9 cellular contexts compared by ENCODE assay signal in the genomic region with DNA sequence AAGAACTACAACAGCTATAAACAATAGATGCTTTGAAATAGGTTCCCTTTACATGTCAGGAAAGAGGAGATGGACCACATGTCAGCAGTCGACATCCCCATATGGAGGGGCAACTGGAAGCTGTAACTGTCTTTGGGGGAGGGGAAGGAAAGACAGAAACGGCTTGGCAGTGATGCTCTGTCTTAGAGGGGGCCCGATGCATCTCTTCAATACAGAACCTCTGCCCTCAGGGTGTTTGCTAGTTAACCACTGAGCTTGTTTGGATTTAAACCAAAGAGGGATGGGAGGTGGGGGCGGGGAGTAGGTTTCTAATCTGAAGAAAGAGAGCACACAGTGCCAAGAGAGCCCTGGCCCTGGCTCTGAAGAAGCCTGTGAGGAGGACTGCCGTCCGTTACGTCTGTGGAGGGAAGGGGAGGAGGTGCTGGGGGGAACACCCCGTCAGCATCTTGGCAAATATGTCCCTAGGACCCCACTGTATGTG. TPM values are rescaled to one million over a fixed set of nuclear protein-coding genes. Genes with fewer than 3 reads are reported as not detected.
DNase-seq lines count a peak whose midpoint lies in the region; ATAC-seq and TF ChIP-seq lines count a peak whose summit lies in the region.
"Had no signal": no experiment of that assay in that cellular context is flagged by ENCODE, and none has a peak within 500 bp of the region (broad histone marks: within the 10 kb centered on the region; RNA-seq: fewer than 3 reads in every experiment).

No MANE protein-coding gene starts in this region.

- WGBS in GM23248 (ENCODE audit: low coverage in 1 of 2, low lambda C conversion rate in 2 of 2, missing lambda C conversion rate in 2 of 2), 2 experiments, result 8 to 21% methylated on average over 6 to 8 of the region's 8 CpGs

- peak overlapping the region; percentile 56 for H3K4me3 ChIP-seq in GM23248
- H3K4me3 ChIP-seq in ascending aorta, result peak overlapping the region; percentile 30 to 58
- peak overlapping the region; percentile 62 for H3K4me3 ChIP-seq in mucosa of stomach (ENCODE audit: low read length)

- peak overlapping the region; percentile 40 for H3K9ac ChIP-seq in GM23248
- peak overlapping the region; percentile 56 for H3K9ac ChIP-seq in mucosa of stomach (ENCODE audit: low read length)

- H3K27me3 ChIP-seq in GM23248 (replicated peaks; ENCODE audit: insufficient read depth) (no peaks in the 10 kb centered on the region), ascending aorta (no peaks in the 10 kb centered on the region), mucosa of stomach (ENCODE audit: control insufficient read depth, insufficient read depth, low read length) (no peaks in the 10 kb centered on the region)

- H3K4me1 ChIP-seq in GM23248 (ENCODE audit: insufficient read depth), result peaks cover 18% of the 10 kb centered on the region
- no peaks in the 10 kb centered on the region for H3K4me1 ChIP-seq in ascending aorta
- peaks cover 19% of the 10 kb centered on the region for H3K4me1 ChIP-seq in mucosa of stomach (ENCODE audit: control insufficient read depth, insufficient read depth, low read length)

- peak; percentile 42 for DNase-seq in DMS153 (lab: John Stamatoyannopoulos, UW)
- peak; percentile 28 for DNase-seq in GM23248
- DNase-seq in ascending aorta (ENCODE audit: low spot score in 2 of 2), result no peak
- no peak for DNase-seq in NCI-H187 (lab: John Stamatoyannopoulos, UW)
- no peak for DNase-seq in HuH-7 (ENCODE audit: low spot score)
- DNase-seq in DMS79 treated with DMSO at 0.1 percent for 48 hours (lab: John Stamatoyannopoulos, UW), result no peak

- no peaks in the 10 kb centered on the region for H3K9me3 ChIP-seq in GM23248 (ENCODE audit: low read depth)
- no peaks in the 10 kb centered on the region for H3K9me3 ChIP-seq in ascending aorta
- no peaks in the 10 kb centered on the region for H3K9me3 ChIP-seq in mucosa of stomach (ENCODE audit: control insufficient read depth, low read length)

- H3K27ac ChIP-seq in GM23248 (no peak overlapping the region), ascending aorta (peak overlapping the region; percentile 59 to 75)
- H3K27ac ChIP-seq: epithelial cell of prostate had no signal

- ATAC-seq in GM18873 (IDR thresholded peaks at IDR 0.05; ENCODE audit: low FRiP score, unreplicated experiment), result no peak

- intact Hi-C loops in ascending aorta (cut with DNase I), result no loop called here

- H3K9me2 ChIP-seq in GM23248 (ENCODE audit: insufficient read depth), result no peaks in the 10 kb centered on the region

- peaks cover 12% of the 10 kb centered on the region for H3F3A ChIP-seq in GM23248 (ENCODE audit: insufficient read depth)

- H3K79me2 ChIP-seq in GM23248 (ENCODE audit: insufficient read depth), result no peaks in the 10 kb centered on the region

- peak overlapping the region; percentile 90 for H2AFZ ChIP-seq in GM23248

- H3K36me3 ChIP-seq in GM23248 (ENCODE audit: low read depth), result no peaks in the 10 kb centered on the region
- no peaks in the 10 kb centered on the region for H3K36me3 ChIP-seq in ascending aorta
- no peaks in the 10 kb centered on the region for H3K36me3 ChIP-seq in mucosa of stomach (ENCODE audit: control insufficient read depth, insufficient read depth, low read length)

- peak overlapping the region; percentile 73 for H3K4me2 ChIP-seq in GM23248 (ENCODE audit: unreplicated experiment)

- in situ Hi-C loops in GM23248 (cut with MboI), result no loop called here

- TF ChIP-seq CTCF in ascending aorta (IDR thresholded peaks at IDR 0.05), result no peak

- H4K20me1 ChIP-seq in GM23248 (ENCODE audit: insufficient read depth), result no peaks in the 10 kb centered on the region

RNA-seq across cellular contexts. Expression of gene CPVL, which starts 55.2 kb away (rescaled TPM):
- not detected in 2 replicates for total RNA-seq in GM23248 (2014; rRNA removed; shearing (Covaris generic))
- polyA plus RNA-seq in GM23248 (2016; fragmentation: Nextera tagmentation; extraction: Ambion mirVana), result not detected in 2 replicates
- 15.2 TPM for total RNA-seq in ascending aorta

Comparison
In these comparisons a context has a peak if more than half of its experiments do, and no peak if none do; other contexts are left out.
1. DNase-seq: peak in DMS153 (single experiment) and GM23248 (single experiment); none in ascending aorta (0 of 2), NCI-H187 (0 of 2), HuH-7 (single experiment) and DMS79 treated with DMSO at 0.1 percent for 48 hours (single experiment).
2. RNA of gene CPVL, which starts 55.2 kb away (total RNA-seq): 15.2 TPM in ascending aorta (single experiment); not detected in GM23248; every median in the first group is over 10 times any median in the second.
3. Peak in every context shown above with its lines, with median percentiles within 50 percentile points of each other: H3K4me3 ChIP-seq.